Comparison of ENCODE assay signal across 15 cellular contexts in the genomic region with DNA sequence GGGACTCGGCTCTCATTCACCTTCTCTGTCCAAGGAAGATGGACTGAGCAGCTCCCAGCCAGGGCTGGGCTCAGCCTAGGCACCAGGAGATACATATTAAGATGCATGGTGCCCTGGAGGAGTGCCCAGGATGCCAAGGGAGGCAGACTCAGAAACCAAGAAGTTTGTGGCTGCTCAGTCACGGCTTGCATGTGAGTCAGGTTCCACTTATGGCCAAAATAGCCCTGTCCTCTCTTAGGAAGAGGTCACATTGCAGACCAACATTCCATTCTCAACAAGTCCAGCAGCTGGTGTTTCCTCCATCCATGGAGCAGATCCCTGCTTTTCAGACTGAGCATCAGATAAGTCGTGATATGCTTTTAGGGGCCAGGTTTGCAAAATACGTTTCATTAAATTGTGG. TPM values are rescaled to one million over a fixed set of nuclear protein-coding genes. Genes with fewer than 3 reads are reported as not detected.
A peak's percentile ranks its signal among the peaks of the same experiment; 100 is the strongest.
DNase-seq lines count a peak whose midpoint lies in the region; TF ChIP-seq lines count a peak whose summit lies in the region.
"Had no signal": no experiment of that assay in that cellular context is flagged by ENCODE, and none has a peak within 500 bp of the region (broad histone marks: within the 10 kb centered on the region; RNA-seq: fewer than 3 reads in every experiment).

No MANE protein-coding gene starts in this region.

- CTCF ChIA-PET in AG04449 (lab: Yijun Ruan, JAX) = interaction anchor here (0.9 to 3.1 kb wide), 6 partner anchors 9 to 98 kb away, joined by 3 to 13 read pairs (median 6); no protein-coding TSS in a partner anchor
- CTCF ChIA-PET in mammary epithelial cell (lab: Charles Lee; ENCODE audit: low non-redundant PET) = no interaction called here

- no peaks in the 10 kb centered on the region for H4K20me1 ChIP-seq in mammary epithelial cell (ENCODE audit: insufficient read depth, low read length)

- no peak overlapping the region for H3K18ac ChIP-seq in trophoblast cell (ENCODE audit: low read length)

- H3K9ac ChIP-seq in HUES64 (ENCODE audit: low read depth, low read length) = no peak overlapping the region
- H3K9ac ChIP-seq in mammary epithelial cell (ENCODE audit: insufficient read depth, low read length) = peak overlapping the region; percentile 34
- H3K9ac ChIP-seq in trophoblast cell (ENCODE audit: low read length) = no peak overlapping the region

- H3K4me1 ChIP-seq in HUES64 (ENCODE audit: insufficient read depth, low read length) (peaks cover 11% of the 10 kb centered on the region; the same call in 1 of the 2 replicates), mammary epithelial cell (ENCODE audit: insufficient read depth, low read length) (peaks cover 90% of the 10 kb centered on the region), trophoblast cell (ENCODE audit: control insufficient read depth in 1 of 2, insufficient read depth in 2 of 2, low read length in 2 of 2) (peaks cover 2 to 5% of the 10 kb centered on the region in 2 experiments)

- H3K79me2 ChIP-seq in mammary epithelial cell (ENCODE audit: insufficient read depth, low read length) (peaks cover 85% of the 10 kb centered on the region), trophoblast cell (ENCODE audit: control insufficient read depth, insufficient read depth, low read length, poor library complexity) (no peaks in the 10 kb centered on the region)

- H2BK120ac ChIP-seq in trophoblast cell (ENCODE audit: insufficient read depth, low read length, poor library complexity) = no peak overlapping the region

- no peak overlapping the region for H2BK5ac ChIP-seq in trophoblast cell (ENCODE audit: low read depth, low read length, poor library complexity)

- no peak overlapping the region for H3K4me3 ChIP-seq in AG04449 (ENCODE audit: low read depth, low read length)
- H3K4me3 ChIP-seq in HUES64 (ENCODE audit: low read length) = no peak overlapping the region
- H3K4me3 ChIP-seq in mammary epithelial cell (replicated peaks in 1 of 3; ENCODE audit: insufficient read depth in 1 of 3, low read depth in 2 of 3, low read length in 3 of 3) = no peak overlapping the region
- H3K4me3 ChIP-seq in kidney epithelial cell (ENCODE audit: low read depth, low read length) = no peak overlapping the region
- H3K4me3 ChIP-seq in trophoblast cell (ENCODE audit: low read depth, low read length) = no peak overlapping the region

- H3K27ac ChIP-seq in HUES64 (ENCODE audit: low read depth, low read length) = 0 out of 2 replicates have a peak overlapping the region, but pooled peaks have one; percentile 17
- peak overlapping the region; percentile 97 for H3K27ac ChIP-seq in mammary epithelial cell (ENCODE audit: insufficient read depth, low read depth, low read length)
- no peak overlapping the region for H3K27ac ChIP-seq in trophoblast cell (ENCODE audit: low read depth, low read length)
- H3K27ac ChIP-seq: C4-2B, HL-60 had no signal

- H2AFZ ChIP-seq in mammary epithelial cell (ENCODE audit: low read depth, low read length) = no peak overlapping the region
- no peak overlapping the region for H2AFZ ChIP-seq in trophoblast cell (ENCODE audit: insufficient read depth, low read length, poor library complexity)

- in situ Hi-C loops in mammary epithelial cell (cut with MboI; ENCODE audit: low sequenced_read_pairs in 2 of 2) = no loop called here

- 64% methylated on average over 4 of the region's 4 CpGs for WGBS in HUES64
- WGBS in mammary epithelial cell (ENCODE audit: low coverage, missing lambda C conversion rate) = 26% methylated on average over 4 of the region's 4 CpGs
- no CpG with 5 or more reads among the region's 4 CpGs for WGBS in trophoblast cell (ENCODE audit: extremely low coverage, insufficient coverage, insufficient read length)

- no peak overlapping the region for H4K8ac ChIP-seq in trophoblast cell (ENCODE audit: low read depth, low read length)

- H3K4ac ChIP-seq in trophoblast cell (ENCODE audit: low read depth, low read length) = no peak overlapping the region

- H3K27me3 ChIP-seq in HUES64 (ENCODE audit: insufficient read depth, low read length) (no peaks in the 10 kb centered on the region), mammary epithelial cell (ENCODE audit: insufficient read depth, low read length) (no peaks in the 10 kb centered on the region), kidney epithelial cell (ENCODE audit: control insufficient read depth, insufficient read depth, low read length) (no peaks in the 10 kb centered on the region), trophoblast cell (ENCODE audit: insufficient read depth, low read length) (no peaks in the 10 kb centered on the region)

- dilution Hi-C loops in mammary epithelial cell (cut with HindIII; ENCODE audit: low sequenced_read_pairs) = no loop called here

- H3K23ac ChIP-seq in trophoblast cell (ENCODE audit: low read length) = no peak overlapping the region

- no peaks in the 10 kb centered on the region for H3K9me3 ChIP-seq in HUES64 (ENCODE audit: insufficient read depth, low read depth, low read length)
- no peaks in the 10 kb centered on the region for H3K9me3 ChIP-seq in mammary epithelial cell (replicated peaks; ENCODE audit: insufficient read depth, low read length)
- H3K9me3 ChIP-seq in trophoblast cell (ENCODE audit: insufficient read depth, low read depth, low read length) = peaks cover 2% of the 10 kb centered on the region

- H3K14ac ChIP-seq in trophoblast cell (ENCODE audit: low read length) = no peak overlapping the region

- intact Hi-C loops in mammary epithelial cell (cut with micrococcal nuclease) = loop anchor here (1.0 to 10.0 kb wide), 8 partner anchors 9 to 550 kb away; no protein-coding TSS in a partner anchor

- H4K91ac ChIP-seq in trophoblast cell (ENCODE audit: low read depth, low read length) = no peak overlapping the region

- H3K36me3 ChIP-seq in HUES64 (ENCODE audit: insufficient read depth, low read length) (no peaks in the 10 kb centered on the region), mammary epithelial cell (ENCODE audit: insufficient read depth, low read length) (peaks cover 3% of the 10 kb centered on the region), kidney epithelial cell (ENCODE audit: control insufficient read depth, insufficient read depth, low read length) (no peaks in the 10 kb centered on the region), trophoblast cell (ENCODE audit: control insufficient read depth in 1 of 2, insufficient read depth in 2 of 2, low read length in 2 of 2) (no peaks in the 10 kb centered on the region)

- no peak overlapping the region for H4K12ac ChIP-seq in trophoblast cell (ENCODE audit: low read depth, low read length)

- no TSS peak for BruUV-seq in mammary epithelial cell (replicated peaks; lab: Mats Ljungman, UMichigan)

- H3K4me2 ChIP-seq in mammary epithelial cell (ENCODE audit: insufficient read depth, low read depth, low read length) (peak overlapping the region; percentile 49), trophoblast cell (ENCODE audit: low read length) (no peak overlapping the region)

- H2AK5ac ChIP-seq in trophoblast cell (ENCODE audit: low read length) = no peak overlapping the region

- no peaks in the 10 kb centered on the region for H3K79me1 ChIP-seq in trophoblast cell (ENCODE audit: low read length)

- DNase-seq in AG04449 (ENCODE audit: low read depth, low spot score) (peak; percentile 80), mammary epithelial cell (peak; percentile 90), kidney epithelial cell (ENCODE audit: low read depth) (peak; percentile 92), SKM-1 treated with dmso at 0.1 percent for 144 hours (lab: John Stamatoyannopoulos, UW; ENCODE audit: unreplicated experiment) (no peak), UCSD-AML1 (lab: John Stamatoyannopoulos, UW; ENCODE audit: unreplicated experiment) (no peak), DMS79 (lab: John Stamatoyannopoulos, UW) (no peak), trophoblast cell (no peak)
- DNase-seq: activated effector memory CD4-positive, alpha-beta T cell treated with Interleukin-2 at 50 U/mL for 16 hours; glutamatergic neuron; NCI-H2171 treated with DMSO at 0.1 percent for 48 hours; nephron progenitor cell; T-helper 2 cell had no signal

- no peak overlapping the region for H2BK12ac ChIP-seq in trophoblast cell (ENCODE audit: low read length)

- POLR2A ChIA-PET in AG04449 (lab: Yijun Ruan, JAX) = interaction anchor here (0.5 to 2.2 kb wide), 10 partner anchors 8 to 244 kb away, joined by 3 to 14 read pairs (median 4); no protein-coding TSS in a partner anchor

- TF ChIP-seq CTCF in AG04449 (IDR thresholded peaks at IDR 0.05; ENCODE audit: insufficient read depth, low read length, missing control alignments) = no peak
- no peak for TF ChIP-seq CTCF in mammary epithelial cell (conservative IDR thresholded peaks at IDR 0.05 in 1 of 2, IDR thresholded peaks at IDR 0.05 in 1 of 2; ENCODE audit: extremely low read depth in 1 of 2, insufficient read depth in 1 of 2, low read depth in 1 of 2, low read length in 2 of 2)
- no peak for TF ChIP-seq CTCF in kidney epithelial cell (IDR thresholded peaks at IDR 0.05; ENCODE audit: insufficient read depth, low read length, poor library complexity, severe bottlenecking)

RNA-seq across cellular contexts. Expression of gene CDCP1, which starts 21.8 kb away (rescaled TPM):
- polyA plus RNA-seq in HUES64 (2013, experiment 1 of 2) = 5.6 TPM
- polyA plus RNA-seq in HUES64 (2013, experiment 2 of 2) = 4.8 TPM
- total RNA-seq in mammary epithelial cell = 100 to 1,000 TPM; 126 to 271 TPM
- 138 TPM for polyA plus RNA-seq in mammary epithelial cell
- polyA minus RNA-seq in mammary epithelial cell = 432 TPM
- 82.0 and 92.1 TPM in 2 replicates for total RNA-seq in kidney epithelial cell
- polyA plus RNA-seq in trophoblast cell (2013) = 3.7 and 4.1 TPM in 2 replicates

Comparison
In these comparisons a context has a peak if more than half of its experiments do, and no peak if none do; other contexts are left out.
1. DNase-seq: peak in AG04449 (single experiment), mammary epithelial cell (single experiment) and kidney epithelial cell (single experiment); none in SKM-1 treated with dmso at 0.1 percent for 144 hours (single experiment), UCSD-AML1 (single experiment), DMS79 (single experiment) and trophoblast cell (0 of 2).